ENCODE assay signal across 18 cellular contexts in the genomic region with DNA sequence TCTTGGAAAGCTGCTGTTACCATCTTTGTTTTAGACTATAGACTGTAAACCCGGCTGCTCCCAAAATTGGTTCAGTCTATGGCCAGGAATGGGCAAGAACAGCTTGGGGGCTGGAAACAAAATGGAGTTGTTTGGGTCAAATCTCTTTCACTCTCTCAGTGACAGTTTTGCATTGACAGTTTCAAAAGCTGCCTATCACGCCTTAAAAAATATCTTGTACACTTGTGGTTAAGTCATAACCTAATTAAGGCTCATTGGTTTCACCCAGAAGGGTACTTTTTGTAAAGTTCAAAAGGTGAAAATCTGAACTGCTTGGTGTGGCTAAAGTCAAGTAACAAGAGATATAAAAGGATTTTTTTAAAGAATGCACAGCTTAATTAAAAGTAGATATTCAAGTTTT.
DNase-seq lines count a peak whose midpoint lies in the region; ATAC-seq, FAIRE-seq and TF ChIP-seq lines count a peak whose summit lies in the region.
"Had no signal": no experiment of that assay in that cellular context is flagged by ENCODE, and none has a peak within 500 bp of the region (broad histone marks: within the 10 kb centered on the region; RNA-seq: fewer than 3 reads in every experiment).

No MANE protein-coding gene starts in this region.

- H3K27ac ChIP-seq in left lung (no peak overlapping the region), HepG2 (ENCODE audit: extremely low read length, insufficient read depth, low read length) (no peak overlapping the region)
- H3K27ac ChIP-seq: epithelial cell of prostate, hepatocyte had no signal

- H3K36me3 Mint-ChIP-seq in activated CD8-positive, alpha-beta T cell treated with anti-CD3 and anti-CD28 coated beads, Interleukin-2, amount 10 ng/mL, durations not matched to agents 7 days and 5 days (ENCODE audit: low read depth): no peaks in the 10 kb centered on the region

- no peak for DNase-seq in activated CD8-positive, alpha-beta T cell treated with anti-CD3 and anti-CD28 coated beads, Interleukin-2, amount 10 ng/mL, durations not matched to agents 7 days and 5 days
- DNase-seq in left lung (no peak), HepG2 (ENCODE audit: low spot score) (no peak), SKM-1 (lab: John Stamatoyannopoulos, UW; ENCODE audit: unreplicated experiment) (no peak)
- DNase-seq: activated CD8-positive, alpha-beta memory T cell treated with anti-CD3 and anti-CD28 coated beads, Interleukin-2, amount 50 U/mL, for 4 hours; activated naive CD8-positive, alpha-beta T cell treated with anti-CD3 and anti-CD28 coated beads for 36 hours; Karpas-422; NCI-H1694; NCI-H82; SIG-M5 had no signal

- H3K36me3 ChIP-seq in left lung: no peaks in the 10 kb centered on the region
- H3K36me3 ChIP-seq in HepG2 (replicated peaks in 1 of 2; ENCODE audit: control insufficient read depth in 1 of 2, insufficient read depth in 2 of 2, low read length in 2 of 2): no peaks in the 10 kb centered on the region

- CTCF ChIA-PET in activated CD8-positive, alpha-beta T cell treated with anti-CD3 and anti-CD28 coated beads, Interleukin-2, amount 10 ng/mL, durations not matched to agents 7 days and 5 days (lab: Charles Lee): no interaction called here
- CTCF ChIA-PET in HepG2 (lab: Yijun Ruan, JAX; ENCODE audit: low intra/inter-chr PET ratio, low total read pairs): no interaction called here

- no peaks in the 10 kb centered on the region for H3K27me3 Mint-ChIP-seq in activated CD8-positive, alpha-beta T cell treated with anti-CD3 and anti-CD28 coated beads, Interleukin-2, amount 10 ng/mL, durations not matched to agents 7 days and 5 days (ENCODE audit: low read depth)
- H3K27me3 Mint-ChIP-seq: activated naive CD8-positive, alpha-beta T cell treated with anti-CD3 and anti-CD28 coated beads for 36 hours had no signal

- TF ChIP-seq EP300 in HepG2 (IDR thresholded peaks at IDR 0.05; ENCODE audit: low read depth in 2 of 2, low read length in 2 of 2): no peak
- no peak for TF ChIP-seq EP300 in HepG2 (CRISPR knock-in tag; IDR thresholded peaks at IDR 0.05; ENCODE audit: borderline replicate concordance)

- H3K9me3 Mint-ChIP-seq in activated CD8-positive, alpha-beta T cell treated with anti-CD3 and anti-CD28 coated beads, Interleukin-2, amount 10 ng/mL, durations not matched to agents 7 days and 5 days (ENCODE audit: insufficient read depth): peaks cover 7% of the 10 kb centered on the region

- no TSS peak for BruUV-seq in HepG2 (replicated peaks; lab: Mats Ljungman, UMichigan)

- H2AFZ ChIP-seq in HepG2 (ENCODE audit: low read length): no peak overlapping the region
- H2AFZ ChIP-seq: hepatocyte had no signal

- H3K4me3 ChIP-seq in left lung: no peak overlapping the region
- no peak overlapping the region for H3K4me3 ChIP-seq in HepG2 (replicated peaks in 1 of 3; ENCODE audit: insufficient read depth in 1 of 3, low read depth in 2 of 3, low read length in 3 of 3)
- H3K4me3 ChIP-seq: hepatocyte had no signal

- H3K9me3 ChIP-seq in left lung: no peaks in the 10 kb centered on the region
- peaks cover 79% of the 10 kb centered on the region for H3K9me3 ChIP-seq in HepG2 (ENCODE audit: low read length)

- POLR2A ChIA-PET in activated CD8-positive, alpha-beta T cell treated with anti-CD3 and anti-CD28 coated beads, Interleukin-2, amount 10 ng/mL, durations not matched to agents 7 days and 5 days (lab: Charles Lee): no interaction called here
- POLR2A ChIA-PET in HepG2 (lab: Yijun Ruan, JAX): no interaction called here

- H3K4me2 ChIP-seq in HepG2 (ENCODE audit: low read depth, low read length): no peak overlapping the region
- H3K4me2 ChIP-seq: hepatocyte had no signal

- no peak overlapping the region for H3K9ac ChIP-seq in HepG2 (ENCODE audit: insufficient read depth, low read depth, low read length)

- no peak for FAIRE-seq in HepG2 (lab: Jason Lieb, UNC)

- intact Hi-C loops in left lung (cut with DNase I): no loop called here
- intact Hi-C loops in HepG2 (cut with micrococcal nuclease; ENCODE audit: unreplicated experiment): no loop called here

- H3K4me1 Mint-ChIP-seq in activated CD8-positive, alpha-beta T cell treated with anti-CD3 and anti-CD28 coated beads, Interleukin-2, amount 10 ng/mL, durations not matched to agents 7 days and 5 days (ENCODE audit: low read depth): no peaks in the 10 kb centered on the region
- H3K4me1 Mint-ChIP-seq: activated naive CD8-positive, alpha-beta T cell treated with anti-CD3 and anti-CD28 coated beads for 36 hours had no signal

- H3K4me1 ChIP-seq in left lung: no peaks in the 10 kb centered on the region
- no peaks in the 10 kb centered on the region for H3K4me1 ChIP-seq in HepG2 (ENCODE audit: insufficient read depth, low read length)

- ATAC-seq in GM18517 (IDR thresholded peaks at IDR 0.05; ENCODE audit: unreplicated experiment): peak; percentile 87
- peak; percentile 67 for ATAC-seq in GM21367 (IDR thresholded peaks at IDR 0.05; ENCODE audit: unreplicated experiment)
- ATAC-seq in HG02938 (IDR thresholded peaks at IDR 0.05; ENCODE audit: unreplicated experiment): peak; percentile 96
- peak; percentile 82 for ATAC-seq in HG03520 (IDR thresholded peaks at IDR 0.05; ENCODE audit: unreplicated experiment)
- no peak for ATAC-seq in activated CD8-positive, alpha-beta T cell treated with anti-CD3 and anti-CD28 coated beads, Interleukin-2, amount 10 ng/mL, durations not matched to agents 7 days and 5 days
- no peak for ATAC-seq in left lung
- no peak for ATAC-seq in HepG2
- ATAC-seq: left lobe of liver had no signal

- H3K79me2 ChIP-seq in HepG2 (ENCODE audit: insufficient read depth, low read length): no peaks in the 10 kb centered on the region
- H3K79me2 ChIP-seq: hepatocyte had no signal

- H4K20me1 ChIP-seq in HepG2 (ENCODE audit: insufficient read depth, low read length): no peaks in the 10 kb centered on the region

- no peaks in the 10 kb centered on the region for H3K27me3 ChIP-seq in left lung
- no peaks in the 10 kb centered on the region for H3K27me3 ChIP-seq in HepG2 (ENCODE audit: control insufficient read depth in 1 of 2, insufficient read depth in 2 of 2, low read length in 2 of 2)
- H3K27me3 ChIP-seq: hepatocyte had no signal

- H3K4me3 Mint-ChIP-seq in activated CD8-positive, alpha-beta T cell treated with anti-CD3 and anti-CD28 coated beads, Interleukin-2, amount 10 ng/mL, durations not matched to agents 7 days and 5 days: no peak overlapping the region
- H3K4me3 Mint-ChIP-seq: activated naive CD8-positive, alpha-beta T cell treated with anti-CD3 and anti-CD28 coated beads for 36 hours; nephron had no signal

- TF ChIP-seq CTCF in left lung (IDR thresholded peaks at IDR 0.05) (no peak), HepG2 (CRISPR knock-in tag; IDR thresholded peaks at IDR 0.05) (no peak)

- no peak for TF ChIP-seq RAD21 in HepG2 (CRISPR knock-in tag; IDR thresholded peaks at IDR 0.05)

- no peak for TF ChIP-seq POLR2A in HepG2 (IDR thresholded peaks at IDR 0.05; ENCODE audit: insufficient read depth in 1 of 2, low read depth in 2 of 2, low read length in 2 of 2)

- in situ Hi-C loops in HepG2 (cut with HindIII; ENCODE audit: extremely low pct_ligation_motif_present, low pct_unique_long_range_greater_than_20kb): no loop called here

- WGBS in HepG2 (ENCODE audit: low lambda C conversion rate): 0% methylated on average over 2 of the region's 2 CpGs

- H3K27ac Mint-ChIP-seq in activated CD8-positive, alpha-beta T cell treated with anti-CD3 and anti-CD28 coated beads, Interleukin-2, amount 10 ng/mL, durations not matched to agents 7 days and 5 days: no peak overlapping the region
- H3K27ac Mint-ChIP-seq: activated naive CD8-positive, alpha-beta T cell treated with anti-CD3 and anti-CD28 coated beads for 36 hours; nephron had no signal

TF ChIP-seq in HepG2, 621 proteins besides CTCF, POLR2A, EP300 and RAD21:
- no peak for TF ChIP-seq TGIF2 (CRISPR knock-in tag; IDR thresholded peaks at IDR 0.05)
- TF ChIP-seq, protein P1, sequence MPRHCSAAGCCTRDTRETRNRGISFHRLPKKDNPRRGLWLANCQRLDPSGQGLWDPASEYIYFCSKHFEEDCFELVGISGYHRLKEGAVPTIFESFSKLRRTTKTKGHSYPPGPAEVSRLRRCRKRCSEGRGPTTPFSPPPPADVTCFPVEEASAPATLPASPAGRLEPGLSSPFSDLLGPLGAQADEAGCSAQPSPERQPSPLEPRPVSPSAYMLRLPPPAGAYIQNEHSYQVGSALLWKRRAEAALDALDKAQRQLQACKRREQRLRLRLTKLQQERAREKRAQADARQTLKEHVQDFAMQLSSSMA (CRISPR knock-in tag; IDR thresholded peaks at IDR 0.05): no peak

Comparison
In these comparisons a context has a peak if more than half of its experiments do, and no peak if none do; other contexts are left out.
1. ATAC-seq: peak in GM18517 (single experiment), GM21367 (single experiment), HG02938 (single experiment) and HG03520 (single experiment); none in activated CD8-positive, alpha-beta T cell treated with anti-CD3 and anti-CD28 coated beads, Interleukin-2, amount 10 ng/mL, durations not matched to agents 7 days and 5 days (single experiment), left lung (single experiment) and HepG2 (single experiment).